Comparison of ENCODE assay signal across 12 cellular contexts in genomic region chr17:17079336-17079735, GRCh38. TPM values are rescaled to one million over a fixed set of nuclear protein-coding genes. Genes with fewer than 3 reads are reported as not detected.
DNase-seq lines count a peak whose midpoint lies in the region; ATAC-seq and TF ChIP-seq lines count a peak whose summit lies in the region.
"Had no signal": no experiment of that assay in that cellular context is flagged by ENCODE, and none has a peak within 500 bp of the region (broad histone marks: within the 10 kb centered on the region; RNA-seq: fewer than 3 reads in every experiment).

No MANE protein-coding gene starts in this region.

- DNase-seq in HCT116 (ENCODE audit: low read depth, low spot score) (no peak), coronary artery (ENCODE audit: low spot score) (no peak), islet precursor cell (peak; percentile 73), sigmoid colon (peak; percentile 38), hepatic stellate cell (ENCODE audit: low spot score) (no peak), left colon (no peak), NCI-H1048 (lab: John Stamatoyannopoulos, UW) (no peak), thyroid gland (no peak)
- DNase-seq: activated T-cell treated with anti-CD3 and anti-CD28 coated beads, Interleukin-2, amount 50 U/mL, for 4 hours; GM23248; MG63; naive thymus-derived CD4-positive, alpha-beta T cell had no signal

- H3K4me3 ChIP-seq in HCT116 (replicated peaks in 1 of 2; ENCODE audit: low read depth in 1 of 2, low read length in 2 of 2) (no peak overlapping the region), coronary artery (peak overlapping the region; percentile 26), sigmoid colon (no peak overlapping the region), thyroid gland (replicated peaks in 1 of 3) (no peak overlapping the region)
- H3K4me3 ChIP-seq: GM23248, MG63 had no signal

- TF ChIP-seq EP300 in sigmoid colon (IDR thresholded peaks at IDR 0.05) = no peak

- peaks cover 13 to 32% of the 10 kb centered on the region in 2 experiments; a peak in 3 of 4 replicates for H3K36me3 ChIP-seq in HCT116 (ENCODE audit: control insufficient read depth in 1 of 2, insufficient read depth in 2 of 2, low read length in 2 of 2)
- peaks cover 0 to 29% (median 8%) of the 10 kb centered on the region in 4 donors for H3K36me3 ChIP-seq in sigmoid colon
- H3K36me3 ChIP-seq in thyroid gland = peaks cover 4 to 8% of the 10 kb centered on the region in 2 donors

- TF ChIP-seq CTCF in HCT116 (IDR thresholded peaks at IDR 0.05 in 2 of 3, conservative IDR thresholded peaks at IDR 0.05 in 1 of 3; ENCODE audit: borderline replicate concordance in 1 of 3, insufficient read depth in 1 of 3, low read depth in 2 of 3, low read length in 2 of 3) (no peak), coronary artery (IDR thresholded peaks at IDR 0.05) (no peak), sigmoid colon (IDR thresholded peaks at IDR 0.05) (no peak), thyroid gland (IDR thresholded peaks at IDR 0.05) (no peak)

- WGBS in sigmoid colon, 2 donors = 81 to 88% methylated on average over 4 of the region's 4 CpGs
- 51 to 64% methylated on average over 4 of the region's 4 CpGs for WGBS in thyroid gland, 2 donors

- TF ChIP-seq POLR2A in HCT116 (IDR thresholded peaks at IDR 0.05; ENCODE audit: borderline replicate concordance, extremely low read depth, insufficient read depth, insufficient read length) = no peak
- TF ChIP-seq POLR2A in sigmoid colon (IDR thresholded peaks at IDR 0.05) = no peak
- no peak for TF ChIP-seq POLR2A in thyroid gland (IDR thresholded peaks at IDR 0.05)

- H3K79me2 ChIP-seq in HCT116 (ENCODE audit: insufficient read depth, low read length) = peaks cover 95% of the 10 kb centered on the region

- H3K27me3 ChIP-seq in HCT116 (ENCODE audit: insufficient read depth, low read length) (no peaks in the 10 kb centered on the region), sigmoid colon (no peaks in the 10 kb centered on the region), thyroid gland (no peaks in the 10 kb centered on the region)
- H3K27me3 ChIP-seq: MG63 had no signal

- H3K27ac ChIP-seq in HCT116 (ENCODE audit: low read depth, low read length) (no peak overlapping the region), coronary artery (peak overlapping the region in 1 of 2 donors; percentile 47), sigmoid colon (peak overlapping the region in 2 of 4 donors; percentile 44 to 53), thyroid gland (peak overlapping the region in 1 of 3 donors; percentile 57)
- H3K27ac ChIP-seq: GM23248 had no signal

- POLR2A ChIA-PET in HCT116 (lab: Charles Lee) = no interaction called here

- peaks cover 7% of the 10 kb centered on the region for H4K20me1 ChIP-seq in HCT116 (ENCODE audit: insufficient read depth)

- no peak overlapping the region for H3K9ac ChIP-seq in HCT116 (ENCODE audit: low read length)
- H3K9ac ChIP-seq: GM23248 had no signal

- no peak for TF ChIP-seq RAD21 in HCT116 (IDR thresholded peaks at IDR 0.05; ENCODE audit: low read depth)

- TSS peak; percentile 18 for BruUV-seq in HCT116 (replicated peaks; lab: Mats Ljungman, UMichigan)

- ATAC-seq in HCT116 = no peak
- ATAC-seq in left colon = no peak
- ATAC-seq: activated T-cell treated with anti-CD3 and anti-CD28 coated beads, Interleukin-2, amount 50 U/mL, for 4 hours; naive thymus-derived CD4-positive, alpha-beta T cell had no signal

- no peak overlapping the region for H3K4me2 ChIP-seq in HCT116 (ENCODE audit: low read length)

- H3K9me2 ChIP-seq in HCT116 (ENCODE audit: insufficient read depth) = no peaks in the 10 kb centered on the region

- RAD21 ChIA-PET in HCT116 (lab: Charles Lee; ENCODE audit: low non-redundant PET in 1 of 2, low total read pairs in 2 of 2, uncharacterized antibody in 2 of 2, unreplicated experiment in 2 of 2) = no interaction called here

- no peaks in the 10 kb centered on the region for H3K9me3 ChIP-seq in HCT116 (ENCODE audit: control insufficient read depth in 1 of 2, insufficient read depth in 1 of 2, low read depth in 1 of 2, low read length in 2 of 2)
- no peaks in the 10 kb centered on the region for H3K9me3 ChIP-seq in sigmoid colon
- no peaks in the 10 kb centered on the region for H3K9me3 ChIP-seq in thyroid gland
- H3K9me3 ChIP-seq: MG63 had no signal

- H2AFZ ChIP-seq in HCT116 (ENCODE audit: low read depth, low read length, poor library complexity, severe bottlenecking) = no peak overlapping the region
- H2AFZ ChIP-seq: GM23248 had no signal

- H3K4me1 ChIP-seq in HCT116 (ENCODE audit: control insufficient read depth in 1 of 2, insufficient read depth in 2 of 2, low read length in 2 of 2) (no peaks in the 10 kb centered on the region; a peak in 1 of 4 replicates), sigmoid colon (peaks cover 0 to 70% (median 58%) of the 10 kb centered on the region in 4 donors), thyroid gland (peaks cover 28 to 62% of the 10 kb centered on the region in 2 donors)

- intact Hi-C loops in HCT116 (cut with micrococcal nuclease) (no loop called here), sigmoid colon (cut with DNase I) (no loop called here), left colon (cut with DNase I, micrococcal nuclease) (no loop called here), thyroid gland (cut with DNase I) (no loop called here)

- CTCF ChIA-PET in HCT116 (lab: Charles Lee) = no interaction called here

TF ChIP-seq in HCT116, 20 proteins besides CTCF, POLR2A, EP300 and RAD21:
- TF ChIP-seq CBX3 (IDR thresholded peaks at IDR 0.05; ENCODE audit: low read depth) (no peak), POLR2AphosphoS5 (IDR thresholded peaks at IDR 0.05; ENCODE audit: low read depth, low read length) (no peak), FOSL1 (IDR thresholded peaks at IDR 0.05; ENCODE audit: low read depth) (no peak), ZNF274 (IDR thresholded peaks at IDR 0.05; ENCODE audit: low read depth, low read length) (no peak), ZBTB33 (IDR thresholded peaks at IDR 0.05; ENCODE audit: extremely low read depth, insufficient replicate concordance, low read length) (no peak), SP1 (IDR thresholded peaks at IDR 0.05; ENCODE audit: low read depth) (no peak), ATF3 (IDR thresholded peaks at IDR 0.05) (no peak)

RNA-seq across cellular contexts. Expression of gene MPRIP, which starts 37.1 kb away (rescaled TPM):
- total RNA-seq in HCT116 (2021; ENCODE audit: unreplicated experiment) = 258 TPM
- polyA plus RNA-seq in HCT116 (2012) = 131 and 153 TPM in 2 replicates
- 100 to 1,000 TPM in 1 of 4 donors, 10 to 100 TPM in 3; 59.6 to 101 (median 80.4) TPM for total RNA-seq in sigmoid colon
- polyA plus RNA-seq in sigmoid colon = 100 to 1,000 TPM in 1 of 3 donors, 10 to 100 TPM in 2; 43.2 to 113 (median 67.9) TPM
- 100 to 1,000 TPM; 160 to 169 TPM for total RNA-seq in left colon
- 100 to 1,000 TPM; 130 to 244 (median 155) TPM for total RNA-seq in thyroid gland

Comparison
In these comparisons a context has a peak if more than half of its experiments do, and no peak if none do; other contexts are left out.
1. DNase-seq: peak in islet precursor cell (single experiment) and sigmoid colon (single experiment); none in HCT116 (single experiment), coronary artery (single experiment), hepatic stellate cell (single experiment), left colon (0 of 2), NCI-H1048 (single experiment) and thyroid gland (0 of 2).